10 cellular contexts compared by ENCODE assay signal in genomic region chr6:33290459-33290858, GRCh38. TPM values are rescaled to one million over a fixed set of nuclear protein-coding genes. Genes with fewer than 3 reads are reported as not detected.
DNase-seq lines count a peak whose midpoint lies in the region; ATAC-seq, FAIRE-seq and TF ChIP-seq lines count a peak whose summit lies in the region.
"Had no signal": no experiment of that assay in that cellular context is flagged by ENCODE, and none has a peak within 500 bp of the region (broad histone marks: within the 10 kb centered on the region; RNA-seq: fewer than 3 reads in every experiment).

No MANE protein-coding gene starts in this region.

- 74% methylated on average over 6 of the region's 7 CpGs for WGBS in GM12878 (ENCODE audit: insufficient coverage, insufficient replicate concordance, low lambda C conversion rate, missing lambda C conversion rate)
- 65 to 88% methylated on average over 2 to 3 of the region's 7 CpGs for WGBS in mesodermal cell (ENCODE audit: insufficient coverage in 2 of 2), 2 experiments
- WGBS in testis, 2 donors = 31 to 56% methylated on average over 6 to 7 of the region's 7 CpGs

- in situ Hi-C loops in GM12878 (cut with MboI) = no loop called here

- no peak overlapping the region for H2AFZ ChIP-seq in ACC112 (ENCODE audit: low read length, unreplicated experiment)
- H2AFZ ChIP-seq in GM12878 (ENCODE audit: control insufficient read depth, low read depth, low read length) = no peak overlapping the region

- TF ChIP-seq POLR2A in GM12878 (IDR thresholded peaks at IDR 0.05; ENCODE audit: low read depth, low read length) (no peak), testis (IDR thresholded peaks at IDR 0.05) (no peak)

- no peak for TF ChIP-seq EP300 in GM12878 (IDR thresholded peaks at IDR 0.05; ENCODE audit: borderline replicate concordance in 1 of 2, control insufficient read depth in 1 of 2, low read depth in 2 of 2, low read length in 2 of 2)

- SMC1A ChIA-PET in GM12878 (lab: Charles Lee; ENCODE audit: uncharacterized antibody, unreplicated experiment) = interaction anchor here (2.8 to 4.4 kb wide), 2 partner anchors 13 to 19 kb away, joined by 8 to 25 read pairs; partner anchors contain the start of genes B3GALT4, RPS18 and VPS52

- RAD21 ChIA-PET in GM12878 (lab: Charles Lee; ENCODE audit: unreplicated experiment) = interaction anchor here (1.0 to 2.6 kb wide), 3 partner anchors 9 to 55 kb away, joined by 4 to 11 read pairs (median 11); no protein-coding TSS in a partner anchor

- H3K4me3 ChIP-seq in ACC112 (ENCODE audit: low read depth, low read length) (peak overlapping the region; percentile 97), HL-60 (replicated peaks; ENCODE audit: insufficient read depth, low read length) (peak overlapping the region; percentile 79), GM12878 (peak overlapping the region; percentile 78), mesodermal cell (ENCODE audit: extremely low read depth, insufficient read depth, low read length, poor library complexity, severe bottlenecking) (peak overlapping the region; percentile 85), testis (no peak overlapping the region)

- POLR2A ChIA-PET in GM12878 (lab: Charles Lee) = interaction anchor here (0.9 to 3.5 kb wide), 5 partner anchors 8 to 23 kb away, joined by 3 to 60 read pairs (median 24); partner anchors contain the start of genes B3GALT4, RGL2, RPS18 and TAPBP

- no peaks in the 10 kb centered on the region for H3K9me3 ChIP-seq in GM12878 (replicated peaks; ENCODE audit: control insufficient read depth, insufficient read depth, low read length)
- no peaks in the 10 kb centered on the region for H3K9me3 ChIP-seq in mesodermal cell (ENCODE audit: control insufficient read depth, low read length)
- no peaks in the 10 kb centered on the region for H3K9me3 ChIP-seq in testis

- H3K4me2 ChIP-seq in GM12878 (ENCODE audit: control insufficient read depth, insufficient read depth) = peak overlapping the region; percentile 80

- intact Hi-C loops in GM12878 (cut with micrococcal nuclease; ENCODE audit: unreplicated experiment) = no loop called here
- intact Hi-C loops in testis (cut with DNase I; ENCODE audit: low total_unique reads) = no loop called here

- H3K9ac ChIP-seq in GM12878 (ENCODE audit: control insufficient read depth, insufficient read depth, low read length) = peak overlapping the region; percentile 73

- TF ChIP-seq RAD21 in GM12878 (IDR thresholded peaks at IDR 0.05; ENCODE audit: insufficient read depth, low read depth, low read length) = no peak

- H3K27ac ChIP-seq in ACC112 (ENCODE audit: low read depth, low read length) (no peak overlapping the region), HL-60 (replicated peaks) (peak overlapping the region; percentile 69), GM12878 (ENCODE audit: control insufficient read depth, insufficient read depth) (peak overlapping the region; percentile 74), mesodermal cell (ENCODE audit: low read depth, low read length, severe bottlenecking) (no peak overlapping the region), testis (no peak overlapping the region)

- CTCF ChIA-PET in GM12878 (lab: Yijun Ruan, JAX) = interaction anchor here (1.1 to 5.0 kb wide), 3 partner anchors 11 to 105 kb away, joined by 3 to 28 read pairs (median 3); partner anchors contain the start of gene B3GALT4

- H3K27me3 ChIP-seq in ACC112 (ENCODE audit: insufficient read depth, low read length) (no peaks in the 10 kb centered on the region), HL-60 (ENCODE audit: insufficient read depth, poor library complexity, severe bottlenecking) (no peaks in the 10 kb centered on the region), GM12878 (replicated peaks in 1 of 2; ENCODE audit: control insufficient read depth in 2 of 2, insufficient read depth in 2 of 2, low read length in 1 of 2) (no peaks in the 10 kb centered on the region), testis (no peaks in the 10 kb centered on the region)

- ATAC-seq in GM12878 (no peak), HG02798 (IDR thresholded peaks at IDR 0.05; ENCODE audit: poor library complexity, unreplicated experiment) (no peak)

- BruUV-seq in GM12878 (replicated peaks; lab: Mats Ljungman, UMichigan) = no TSS peak

- H4K20me1 ChIP-seq in GM12878 (ENCODE audit: control insufficient read depth, insufficient read depth) = no peaks in the 10 kb centered on the region

- no peak for FAIRE-seq in GM12878 (lab: Jason Lieb, UNC)
- FAIRE-seq: colon had no signal

- H3K36me3 ChIP-seq in ACC112 (ENCODE audit: insufficient read depth, low read length) (no peaks in the 10 kb centered on the region; the same call in 1 of the 2 replicates), GM12878 (ENCODE audit: control insufficient read depth in 2 of 2, insufficient read depth in 2 of 2, low read length in 1 of 2) (peaks cover 0 to 21% of the 10 kb centered on the region in 2 experiments; a peak in 3 of 4 replicates), mesodermal cell (ENCODE audit: control insufficient read depth, insufficient read depth, low read length) (peaks cover 70% of the 10 kb centered on the region), testis (ENCODE audit: low read depth, missing control alignments) (no peaks in the 10 kb centered on the region)

- DNase-seq in HL-60 (ENCODE audit: low read depth in 1 of 2, low spot score in 1 of 2) = no peak
- DNase-seq in GM12878 (ENCODE audit: low read depth, low spot score) = no peak
- DNase-seq in NCI-H345 treated with DMSO at 0.1 percent for 48 hours (lab: John Stamatoyannopoulos, UW; ENCODE audit: unreplicated experiment) = no peak
- DNase-seq in NCI-H510A (lab: John Stamatoyannopoulos, UW) = no peak
- DNase-seq in testis = no peak
- DNase-seq: stimulated activated CD4-positive, alpha-beta T cell treated with anti-CD3 and anti-CD28 coated beads, Interleukin-4, amount 100 ng/mL, for 4 hours had no signal

- H3K79me2 ChIP-seq in ACC112 (ENCODE audit: control insufficient read depth, insufficient read depth, low read length, unreplicated experiment) (peaks cover 32% of the 10 kb centered on the region), GM12878 (ENCODE audit: control insufficient read depth, insufficient read depth, low read length) (peaks cover 31% of the 10 kb centered on the region)

- TF ChIP-seq CTCF in HL-60 (IDR thresholded peaks at IDR 0.05; ENCODE audit: insufficient read depth, low read length) = no peak
- TF ChIP-seq CTCF in GM12878 (IDR thresholded peaks at IDR 0.05 in 2 of 3, conservative IDR thresholded peaks at IDR 0.05 in 1 of 3; ENCODE audit: control insufficient read depth in 2 of 3, extremely low read depth in 1 of 3, insufficient read depth in 1 of 3, low read depth in 3 of 3, low read length in 3 of 3) = no peak
- TF ChIP-seq CTCF in testis (IDR thresholded peaks at IDR 0.05) = no peak

- H3K4me1 ChIP-seq in ACC112 (ENCODE audit: control insufficient read depth, insufficient read depth, low read length, unreplicated experiment) (peaks cover 10% of the 10 kb centered on the region), GM12878 (ENCODE audit: control insufficient read depth, insufficient read depth, low read length) (no peaks in the 10 kb centered on the region), mesodermal cell (ENCODE audit: control insufficient read depth, insufficient read depth, low read length, poor library complexity, severe bottlenecking) (peaks cover 16% of the 10 kb centered on the region), testis (peaks cover 12% of the 10 kb centered on the region)

RNA-seq across cellular contexts. Expression of gene PFDN6, which starts 1.1 kb away (rescaled TPM):
- total RNA-seq in GM12878 (2013; cell fraction: nucleolus; rRNA removed) = 15.0 and 16.1 TPM in 2 replicates
- total RNA-seq in GM12878 (2014; rRNA removed) (110 and 131 TPM in 2 replicates), GM12878 (2014; rRNA removed; fragmentation: Illumina TruSeq; extraction: Trizol) (134 and 141 TPM in 2 replicates), GM12878 (2021) (87.8 and 91.8 TPM in 2 replicates), testis (10 to 100 TPM; 45.5 to 56.2 TPM)
- polyA plus RNA-seq in GM12878 (2011; ENCODE audit: low read depth) = 149 TPM
- polyA plus RNA-seq in GM12878 (2011; rRNA removed) (73.4 and 83.5 TPM in 2 replicates), GM12878 (2014; fragmentation: Illumina TruSeq; extraction: Trizol) (168 and 182 TPM in 2 replicates), GM12878 (2014; fragmentation: Nextera tagmentation; extraction: Ambion mirVana) (1 to 10 TPM; 3.1 to 5.7 TPM), GM12878 (2014; rRNA removed) (164 and 165 TPM in 2 replicates), GM12878 (2016; fragmentation: Nextera tagmentation; extraction: Ambion mirVana) (10 to 100 TPM; 27.7 to 35.7 TPM), testis (ENCODE audit: insufficient read depth, low read depth, low replicate concordance) (123 TPM)
- 37.7 and 46.6 TPM in 2 replicates for polyA plus RNA-seq in GM12878 (2011; cell fraction: cytosol; rRNA removed)
- polyA plus RNA-seq in GM12878 (2011; cell fraction: nucleus; rRNA removed) = 53.0 and 60.5 TPM in 2 replicates
- 83.0 and 98.2 TPM in 2 replicates for polyA plus RNA-seq in GM12878 (2012)
- polyA minus RNA-seq in GM12878 (2011; rRNA and poly(A)+ RNA removed) = 20.4 and 20.6 TPM in 2 replicates
- polyA minus RNA-seq in GM12878 (2011; cell fraction: cytosol; rRNA and poly(A)+ RNA removed) = 10.8 and 12.3 TPM in 2 replicates
- polyA minus RNA-seq in GM12878 (2011; cell fraction: nucleus; rRNA and poly(A)+ RNA removed) = 25.8 and 32.7 TPM in 2 replicates
- 92.7 TPM for polyA plus RNA-seq in mesodermal cell (2013, experiment 1 of 2)
- polyA plus RNA-seq in mesodermal cell (2013, experiment 2 of 2) = 81.2 TPM

RNA-seq across cellular contexts. Expression of gene WDR46, which starts 1.4 kb away (rescaled TPM):
- 48.9 and 51.3 TPM in 2 replicates for total RNA-seq in GM12878 (2013; cell fraction: nucleolus; rRNA removed)
- 82.7 and 98.4 TPM in 2 replicates for total RNA-seq in GM12878 (2014; rRNA removed)
- total RNA-seq in GM12878 (2014; rRNA removed; fragmentation: Illumina TruSeq; extraction: Trizol) = 93.9 and 98.0 TPM in 2 replicates
- total RNA-seq in GM12878 (2021) = 90.4 and 96.4 TPM in 2 replicates
- polyA plus RNA-seq in GM12878 (2011; ENCODE audit: low read depth) = 30.0 TPM
- polyA plus RNA-seq in GM12878 (2011; rRNA removed) = 31.7 and 50.0 TPM in 2 replicates
- polyA plus RNA-seq in GM12878 (2011; cell fraction: cytosol; rRNA removed) = 55.6 and 72.4 TPM in 2 replicates
- polyA plus RNA-seq in GM12878 (2011; cell fraction: nucleus; rRNA removed) = 141 and 154 TPM in 2 replicates
- 42.3 and 52.4 TPM in 2 replicates for polyA plus RNA-seq in GM12878 (2012)
- 58.9 and 66.9 TPM in 2 replicates for polyA plus RNA-seq in GM12878 (2014; fragmentation: Illumina TruSeq; extraction: Trizol)
- polyA plus RNA-seq in GM12878 (2014; fragmentation: Nextera tagmentation; extraction: Ambion mirVana) = 10 to 100 TPM; 10.1 to 23.5 TPM
- polyA plus RNA-seq in GM12878 (2014; rRNA removed) = 75.5 and 88.6 TPM in 2 replicates
- polyA plus RNA-seq in GM12878 (2016; fragmentation: Nextera tagmentation; extraction: Ambion mirVana) = 100 to 1,000 TPM; 134 to 147 TPM
- 78.2 and 78.6 TPM in 2 replicates for polyA minus RNA-seq in GM12878 (2011; rRNA and poly(A)+ RNA removed)
- 32.6 and 39.4 TPM in 2 replicates for polyA minus RNA-seq in GM12878 (2011; cell fraction: cytosol; rRNA and poly(A)+ RNA removed)
- polyA minus RNA-seq in GM12878 (2011; cell fraction: nucleus; rRNA and poly(A)+ RNA removed) = 43.9 and 77.9 TPM in 2 replicates
- 57.1 TPM for polyA plus RNA-seq in mesodermal cell (2013, experiment 1 of 2)
- polyA plus RNA-seq in mesodermal cell (2013, experiment 2 of 2) = 48.4 TPM
- total RNA-seq in testis = 10 to 100 TPM; 63.2 to 71.2 TPM
- polyA plus RNA-seq in testis (ENCODE audit: insufficient read depth, low read depth, low replicate concordance) = 61.6 TPM

RNA-seq across cellular contexts. Expression of gene RGL2, which starts 8.3 kb away (rescaled TPM):
- total RNA-seq in GM12878 (2013; cell fraction: nucleolus; rRNA removed) = 38.8 and 43.0 TPM in 2 replicates
- total RNA-seq in GM12878 (2014; rRNA removed) (7.1 and 7.2 TPM in 2 replicates), GM12878 (2014; rRNA removed; fragmentation: Illumina TruSeq; extraction: Trizol) (5.7 and 6.9 TPM in 2 replicates), GM12878 (2021) (17.8 and 21.2 TPM in 2 replicates), testis (10 to 100 TPM; 42.8 to 46.2 TPM)
- polyA plus RNA-seq in GM12878 (2011; ENCODE audit: low read depth) = 10.6 TPM
- polyA plus RNA-seq in GM12878 (2011; rRNA removed) (11.4 and 15.5 TPM in 2 replicates), GM12878 (2014; fragmentation: Illumina TruSeq; extraction: Trizol) (5.2 and 9.0 TPM in 2 replicates), GM12878 (2014; fragmentation: Nextera tagmentation; extraction: Ambion mirVana) (1 to 10 TPM in 1 of 2 experiments, under 1 TPM in 1; 0.84 to 2.7 TPM), GM12878 (2014; rRNA removed) (14.5 and 18.1 TPM in 2 replicates), GM12878 (2016; fragmentation: Nextera tagmentation; extraction: Ambion mirVana) (1 to 10 TPM; 5.2 to 6.5 TPM), testis (ENCODE audit: insufficient read depth, low read depth, low replicate concordance) (52.7 TPM)
- 9.6 and 13.7 TPM in 2 replicates for polyA plus RNA-seq in GM12878 (2011; cell fraction: cytosol; rRNA removed)
- polyA plus RNA-seq in GM12878 (2011; cell fraction: nucleus; rRNA removed) = 269 and 282 TPM in 2 replicates
- 20.2 and 22.4 TPM in 2 replicates for polyA plus RNA-seq in GM12878 (2012)
- polyA minus RNA-seq in GM12878 (2011; rRNA and poly(A)+ RNA removed) = 6.0 and 19.5 TPM in 2 replicates
- 4.0 and 4.7 TPM in 2 replicates for polyA minus RNA-seq in GM12878 (2011; cell fraction: cytosol; rRNA and poly(A)+ RNA removed)
- 38.9 and 53.4 TPM in 2 replicates for polyA minus RNA-seq in GM12878 (2011; cell fraction: nucleus; rRNA and poly(A)+ RNA removed)
- 64.2 TPM for polyA plus RNA-seq in mesodermal cell (2013, experiment 1 of 2)
- 53.6 TPM for polyA plus RNA-seq in mesodermal cell (2013, experiment 2 of 2)

RNA-seq across cellular contexts. Expression of gene B3GALT4, which starts 13.5 kb away (rescaled TPM):
- 14.5 and 15.4 TPM in 2 replicates for total RNA-seq in GM12878 (2013; cell fraction: nucleolus; rRNA removed)
- total RNA-seq in GM12878 (2014; rRNA removed) (6.8 and 8.2 TPM in 2 replicates), GM12878 (2014; rRNA removed; fragmentation: Illumina TruSeq; extraction: Trizol) (2.8 and 2.9 TPM in 2 replicates), GM12878 (2021) (6.2 and 6.5 TPM in 2 replicates), testis (10 to 100 TPM; 18.0 to 18.3 TPM)
- 1.5 TPM for polyA plus RNA-seq in GM12878 (2011; ENCODE audit: low read depth)
- polyA plus RNA-seq in GM12878 (2011; rRNA removed) (1.0 and 1.8 TPM in 2 replicates), GM12878 (2014; fragmentation: Illumina TruSeq; extraction: Trizol) (0.33 and 0.98 TPM in 2 replicates), GM12878 (2014; fragmentation: Nextera tagmentation; extraction: Ambion mirVana) (under 1 TPM; 0.27 to 0.37 TPM), GM12878 (2014; rRNA removed) (4.6 and 5.1 TPM in 2 replicates), GM12878 (2016; fragmentation: Nextera tagmentation; extraction: Ambion mirVana) (1 to 10 TPM; 2.4 to 3.8 TPM), testis (ENCODE audit: insufficient read depth, low read depth, low replicate concordance) (55.4 TPM)
- polyA plus RNA-seq in GM12878 (2011; cell fraction: cytosol; rRNA removed) = 2.4 and 3.0 TPM in 2 replicates
- polyA plus RNA-seq in GM12878 (2011; cell fraction: nucleus; rRNA removed) = 3.8 and 4.4 TPM in 2 replicates
- polyA plus RNA-seq in GM12878 (2012) = 5.8 TPM in 2 replicates
- 2.7 and 7.0 TPM in 2 replicates for polyA minus RNA-seq in GM12878 (2011; rRNA and poly(A)+ RNA removed)
- 1.7 and 3.2 TPM in 2 replicates for polyA minus RNA-seq in GM12878 (2011; cell fraction: cytosol; rRNA and poly(A)+ RNA removed)
- 12.5 and 20.7 TPM in 2 replicates for polyA minus RNA-seq in GM12878 (2011; cell fraction: nucleus; rRNA and poly(A)+ RNA removed)
- 3.1 TPM for polyA plus RNA-seq in mesodermal cell (2013, experiment 1 of 2)
- 2.9 TPM for polyA plus RNA-seq in mesodermal cell (2013, experiment 2 of 2)

RNA-seq across cellular contexts. Expression of gene RPS18, which starts 18.6 kb away (rescaled TPM):
- 558 and 624 TPM in 2 replicates for total RNA-seq in GM12878 (2013; cell fraction: nucleolus; rRNA removed)
- total RNA-seq in GM12878 (2014; rRNA removed) (6,753 and 7,288 TPM in 2 replicates), GM12878 (2014; rRNA removed; fragmentation: Illumina TruSeq; extraction: Trizol) (7,180 and 7,566 TPM in 2 replicates), GM12878 (2021) (5,526 and 5,774 TPM in 2 replicates), testis (1,000 to 10,000 TPM in 1 of 2 donors, 100 to 1,000 TPM in 1; 685 to 1,953 TPM)
- 17,971 TPM for polyA plus RNA-seq in GM12878 (2011; ENCODE audit: low read depth)
- polyA plus RNA-seq in GM12878 (2011; rRNA removed) (8,077 and 9,878 TPM in 2 replicates), GM12878 (2014; fragmentation: Illumina TruSeq; extraction: Trizol) (7,632 and 8,884 TPM in 2 replicates), GM12878 (2014; fragmentation: Nextera tagmentation; extraction: Ambion mirVana) (over 10,000 TPM; 17,270 to 20,828 TPM), GM12878 (2014; rRNA removed) (9,185 and 10,303 TPM in 2 replicates), GM12878 (2016; fragmentation: Nextera tagmentation; extraction: Ambion mirVana) (1,000 to 10,000 TPM; 4,228 to 4,318 TPM), testis (ENCODE audit: insufficient read depth, low read depth, low replicate concordance) (2,185 TPM)
- polyA plus RNA-seq in GM12878 (2011; cell fraction: cytosol; rRNA removed) = 10,835 and 16,153 TPM in 2 replicates
- polyA plus RNA-seq in GM12878 (2011; cell fraction: nucleus; rRNA removed) = 3,547 and 5,859 TPM in 2 replicates
- 12,427 and 13,567 TPM in 2 replicates for polyA plus RNA-seq in GM12878 (2012)
- polyA minus RNA-seq in GM12878 (2011; rRNA and poly(A)+ RNA removed) = 5,090 and 5,101 TPM in 2 replicates
- polyA minus RNA-seq in GM12878 (2011; cell fraction: cytosol; rRNA and poly(A)+ RNA removed) = 963 and 1,029 TPM in 2 replicates
- 288 and 344 TPM in 2 replicates for polyA minus RNA-seq in GM12878 (2011; cell fraction: nucleus; rRNA and poly(A)+ RNA removed)
- polyA plus RNA-seq in mesodermal cell (2013, experiment 1 of 2) = 3,649 TPM
- polyA plus RNA-seq in mesodermal cell (2013, experiment 2 of 2) = 3,497 TPM

Comparison
In these comparisons a context has a peak if more than half of its experiments do, and no peak if none do; other contexts are left out.
1. H3K27ac ChIP-seq: peak in HL-60 (single experiment) and GM12878 (single experiment); none in ACC112 (single experiment), mesodermal cell (single experiment) and testis (0 of 2).
2. H3K4me3 ChIP-seq: peak in ACC112 (single experiment), HL-60 (single experiment), GM12878 (single experiment) and mesodermal cell (single experiment); none in testis (0 of 2).